ENCODE assay signal across 14 cellular contexts in the genomic region with DNA sequence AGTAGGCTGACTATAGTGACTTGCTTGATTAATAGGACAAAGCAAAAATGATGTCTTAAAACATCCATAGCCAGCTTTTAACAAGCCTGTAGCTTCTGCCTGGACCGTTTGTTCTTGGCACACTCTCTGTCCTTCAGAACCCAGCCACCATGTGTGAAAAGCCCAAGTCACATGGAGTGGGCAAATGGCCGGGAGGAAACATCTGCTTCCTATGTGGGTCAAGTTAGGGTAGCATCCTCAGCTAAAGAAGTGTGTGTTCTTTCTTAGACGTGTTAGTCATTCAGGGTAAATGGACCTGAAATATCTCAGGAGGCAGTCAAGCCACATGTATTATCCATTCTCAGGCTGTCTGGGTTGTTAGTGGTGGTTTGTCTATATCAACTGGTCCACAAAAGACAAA. TPM values are rescaled to one million over a fixed set of nuclear protein-coding genes. Genes with fewer than 3 reads are reported as not detected.
DNase-seq lines count a peak whose midpoint lies in the region; ATAC-seq, FAIRE-seq and TF ChIP-seq lines count a peak whose summit lies in the region.
"Had no signal": no experiment of that assay in that cellular context is flagged by ENCODE, and none has a peak within 500 bp of the region (broad histone marks: within the 10 kb centered on the region; RNA-seq: fewer than 3 reads in every experiment).

No MANE protein-coding gene starts in this region.

- H3K4me2 ChIP-seq in endothelial cell of umbilical vein (ENCODE audit: insufficient read depth, low read length) = peak overlapping the region; percentile 31

- H3K4me3 ChIP-seq in endothelial cell of umbilical vein (replicated peaks in 1 of 3; ENCODE audit: insufficient read depth in 1 of 3, low read depth in 1 of 3, low read length in 3 of 3) = no peak overlapping the region
- no peak overlapping the region for H3K4me3 ChIP-seq in upper lobe of right lung
- H3K4me3 ChIP-seq: pancreas had no signal

- no peak overlapping the region for H3K4me3 Mint-ChIP-seq in nephron progenitor cell
- H3K4me3 Mint-ChIP-seq: CD4-positive, alpha-beta memory T cell; mesothelial cell of epicardium; WTC11 had no signal

- H3K36me3 ChIP-seq in endothelial cell of umbilical vein (ENCODE audit: control insufficient read depth in 2 of 2, extremely low read depth in 1 of 2, insufficient read depth in 2 of 2, low read length in 2 of 2) = no peaks in the 10 kb centered on the region
- no peaks in the 10 kb centered on the region for H3K36me3 ChIP-seq in upper lobe of right lung
- H3K36me3 ChIP-seq: pancreas had no signal

- no peaks in the 10 kb centered on the region for H3K79me2 ChIP-seq in endothelial cell of umbilical vein (ENCODE audit: control insufficient read depth, insufficient read depth, low read length)

- H3K27me3 ChIP-seq in endothelial cell of umbilical vein (ENCODE audit: control insufficient read depth in 2 of 2, insufficient read depth in 2 of 2, low read length in 2 of 2) = peaks cover 0 to 4% of the 10 kb centered on the region in 2 experiments
- H3K27me3 ChIP-seq in upper lobe of right lung = peaks cover 3% of the 10 kb centered on the region
- H3K27me3 ChIP-seq: pancreas had no signal

- FAIRE-seq in endothelial cell of umbilical vein (lab: Jason Lieb, UNC) = peak; percentile 92
- FAIRE-seq: pancreas had no signal

- H3K9me3 Mint-ChIP-seq in nephron progenitor cell = peaks cover 11% of the 10 kb centered on the region
- H3K9me3 Mint-ChIP-seq: CD4-positive, alpha-beta memory T cell; mesothelial cell of epicardium had no signal

- no peaks in the 10 kb centered on the region for H4K20me1 ChIP-seq in endothelial cell of umbilical vein (replicated peaks; ENCODE audit: control insufficient read depth, extremely low read depth, insufficient read depth, low read length)

- H3K27ac Mint-ChIP-seq in nephron progenitor cell = no peak overlapping the region
- H3K27ac Mint-ChIP-seq: mesothelial cell of epicardium, WTC11 had no signal

- intact Hi-C loops in endothelial cell of umbilical vein (cut with micrococcal nuclease) = loop anchor here (2.0 kb wide), 3 partner anchors 52 to 110 kb away; a partner anchor contains a TSS
- intact Hi-C loops in upper lobe of right lung (cut with DNase I) = no loop called here

- peaks cover 14% of the 10 kb centered on the region for H3K27me3 Mint-ChIP-seq in nephron progenitor cell (ENCODE audit: low read depth, poor library complexity)

- no peak for TF ChIP-seq POLR2A in endothelial cell of umbilical vein (IDR thresholded peaks at IDR 0.05; ENCODE audit: low read depth, low read length)

- H3K4me1 Mint-ChIP-seq in nephron progenitor cell = no peaks in the 10 kb centered on the region

- POLR2A ChIA-PET in endothelial cell of umbilical vein (lab: Charles Lee) = no interaction called here

- dilution Hi-C loops in endothelial cell of umbilical vein (cut with MboI; ENCODE audit: extremely low pct_ligation_motif_present, low sequenced_read_pairs) = no loop called here

- no peaks in the 10 kb centered on the region for H3K9me3 ChIP-seq in endothelial cell of umbilical vein (replicated peaks; ENCODE audit: control insufficient read depth, insufficient read depth, low read length)
- H3K9me3 ChIP-seq in upper lobe of right lung = no peaks in the 10 kb centered on the region
- H3K9me3 ChIP-seq: pancreas had no signal

- H3K9me1 ChIP-seq in endothelial cell of umbilical vein (replicated peaks; ENCODE audit: control insufficient read depth, extremely low read depth, insufficient read depth, low read length) = no peaks in the 10 kb centered on the region

- no TSS peak for BruUV-seq in endothelial cell of umbilical vein (replicated peaks; lab: Mats Ljungman, UMichigan)

- no peak overlapping the region for H2AFZ ChIP-seq in endothelial cell of umbilical vein (ENCODE audit: low read depth, low read length)

- no peak overlapping the region for H3K9ac ChIP-seq in endothelial cell of umbilical vein (replicated peaks; ENCODE audit: extremely low read depth, insufficient read depth, low read length)

- ATAC-seq in upper lobe of right lung (peak; percentile 51), GM21381 (IDR thresholded peaks at IDR 0.05; ENCODE audit: unreplicated experiment) (no peak)
- ATAC-seq: pancreas, WTC11 had no signal

- CTCF ChIA-PET in endothelial cell of umbilical vein (lab: Charles Lee) = interaction anchor here (1.0 to 4.3 kb wide), 15 partner anchors 9 to 1281 kb away, joined by 3 to 77 read pairs (median 6); a partner anchor contains a TSS

- TF ChIP-seq CTCF in endothelial cell of umbilical vein (IDR thresholded peaks at IDR 0.05; ENCODE audit: extremely low read depth in 1 of 2, insufficient read depth in 1 of 2, low read depth in 1 of 2, low read length in 2 of 2) = no peak
- no peak for TF ChIP-seq CTCF in upper lobe of right lung (IDR thresholded peaks at IDR 0.05)
- no peak for TF ChIP-seq CTCF in nephron progenitor cell (IDR thresholded peaks at IDR 0.05)

- DNase-seq in Kasumi-1 (lab: John Stamatoyannopoulos, UW) (peak; percentile 88 to 91), endothelial cell of umbilical vein (ENCODE audit: low read depth, low spot score) (peak; percentile 95), medulla oblongata (ENCODE audit: extremely low spot score) (peak; percentile 70), upper lobe of right lung (no peak), nephron progenitor cell (no peak)
- DNase-seq in stimulated activated CD4-positive, alpha-beta T cell treated with anti-CD3 and anti-CD28 coated beads, Interleukin-4, amount 100 ng/mL, for 24 hours = no peak
- DNase-seq: activated naive CD4-positive, alpha-beta T cell; CD4-positive, alpha-beta memory T cell; NCI-H1092 treated with DMSO at 0.1 percent for 48 hours; pancreas had no signal

- peaks cover 4% of the 10 kb centered on the region for H3K36me3 Mint-ChIP-seq in nephron progenitor cell (ENCODE audit: low read depth)
- H3K36me3 Mint-ChIP-seq: CD4-positive, alpha-beta memory T cell; mesothelial cell of epicardium had no signal

- H3K27ac ChIP-seq in endothelial cell of umbilical vein (ENCODE audit: insufficient read depth, low read depth, low read length) = no peak overlapping the region
- no peak overlapping the region for H3K27ac ChIP-seq in upper lobe of right lung

- H3K4me1 ChIP-seq in endothelial cell of umbilical vein (ENCODE audit: control insufficient read depth, extremely low read depth, insufficient read depth, low read length) (peaks cover 20% of the 10 kb centered on the region), upper lobe of right lung (peaks cover 9% of the 10 kb centered on the region)

TF ChIP-seq in endothelial cell of umbilical vein, 7 proteins besides CTCF, POLR2A, EP300 and RAD21:
- peak; percentile 44 for TF ChIP-seq FOS (IDR thresholded peaks at IDR 0.05; ENCODE audit: borderline replicate concordance, insufficient read depth, low read length)
- TF ChIP-seq, protein P1, sequence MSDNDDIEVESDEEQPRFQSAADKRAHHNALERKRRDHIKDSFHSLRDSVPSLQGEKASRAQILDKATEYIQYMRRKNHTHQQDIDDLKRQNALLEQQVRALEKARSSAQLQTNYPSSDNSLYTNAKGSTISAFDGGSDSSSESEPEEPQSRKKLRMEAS (IDR thresholded peaks at IDR 0.05; ENCODE audit: insufficient read depth, insufficient read length) = peak; percentile 93
- no peak for TF ChIP-seq MYC (IDR thresholded peaks at IDR 0.05; ENCODE audit: low read depth, low read length)
- TF ChIP-seq POLR2AphosphoS5 (IDR thresholded peaks at IDR 0.05; ENCODE audit: insufficient read depth, low read depth, low read length) = peak; percentile 61
- no peak for TF ChIP-seq GATA2 (IDR thresholded peaks at IDR 0.05; ENCODE audit: insufficient read depth, insufficient read length, low read depth, low read length)
- no peak for TF ChIP-seq EZH2 (IDR thresholded peaks at IDR 0.05; ENCODE audit: borderline replicate concordance, low read depth, low read length, severe bottlenecking)
- peak; percentile 62 for TF ChIP-seq JUN (IDR thresholded peaks at IDR 0.05; ENCODE audit: borderline replicate concordance, insufficient read depth, insufficient read length, low read depth)

RNA-seq across cellular contexts. Expression of a gene that starts 23.4 kb away (rescaled TPM):
- total RNA-seq in endothelial cell of umbilical vein (not detected in 2 replicates), upper lobe of right lung (0.29 TPM)
- polyA plus RNA-seq in endothelial cell of umbilical vein = not detected in 2 replicates
- polyA plus RNA-seq in endothelial cell of umbilical vein (2011; cell fraction: cytosol; rRNA removed) = not detected in 2 replicates
- polyA plus RNA-seq in endothelial cell of umbilical vein (2011; cell fraction: nucleus; rRNA removed) = not detected in 2 replicates
- not detected in 2 replicates for polyA plus RNA-seq in endothelial cell of umbilical vein (2012)
- polyA minus RNA-seq in endothelial cell of umbilical vein = not detected in 2 replicates
- not detected for polyA minus RNA-seq in endothelial cell of umbilical vein (2011; cell fraction: cytosol; rRNA and poly(A)+ RNA removed)
- polyA minus RNA-seq in endothelial cell of umbilical vein (2011; cell fraction: nucleus; rRNA and poly(A)+ RNA removed) = not detected in 2 replicates
- total RNA-seq: CD4-positive, alpha-beta memory T cell; temporal lobe had no signal
- polyA plus RNA-seq: CD4-positive, alpha-beta memory T cell had no signal

Comparison
In these comparisons a context has a peak if more than half of its experiments do, and no peak if none do; other contexts are left out.
1. DNase-seq: peak in Kasumi-1 (2 of 2), endothelial cell of umbilical vein (single experiment) and medulla oblongata (single experiment); none in upper lobe of right lung (single experiment), stimulated activated CD4-positive, alpha-beta T cell treated with anti-CD3 and anti-CD28 coated beads, Interleukin-4, amount 100 ng/mL, for 24 hours (single experiment) and nephron progenitor cell (single experiment).